Comparison of ENCODE assay signal across 8 cellular contexts in genomic region chr11:45371251-45371749, GRCh38.
A peak's percentile ranks its signal among the peaks of the same experiment; 100 is the strongest.
DNase-seq lines count a peak whose midpoint lies in the region; ATAC-seq, FAIRE-seq and TF ChIP-seq lines count a peak whose summit lies in the region.

No MANE protein-coding gene starts in this region.

- TF ChIP-seq CTCF in DND-41 (IDR thresholded peaks at IDR 0.05; ENCODE audit: borderline replicate concordance, extremely low read depth, low read length, poor library complexity, severe bottlenecking): peak; percentile 94
- TF ChIP-seq CTCF in endothelial cell of umbilical vein (IDR thresholded peaks at IDR 0.05; ENCODE audit: extremely low read depth in 1 of 2, insufficient read depth in 1 of 2, low read depth in 1 of 2, low read length in 2 of 2): peak; percentile 94 to 96

- peak; percentile 76 for ATAC-seq in DND-41 (ENCODE audit: insufficient read depth, low read depth)
- ATAC-seq in activated CD8-positive, alpha-beta memory T cell treated with anti-CD3 and anti-CD28 coated beads, Interleukin-2, amount 10 ng/mL, durations not matched to agents 7 days and 5 days: peak; percentile 59
- ATAC-seq in GM21423 (IDR thresholded peaks at IDR 0.05; ENCODE audit: unreplicated experiment): no peak

- no peak overlapping the region for H3K9ac ChIP-seq in DND-41 (ENCODE audit: low read depth, low read length)
- H3K9ac ChIP-seq in endothelial cell of umbilical vein (replicated peaks; ENCODE audit: extremely low read depth, insufficient read depth, low read length): no peak overlapping the region

- H3K4me1 ChIP-seq in DND-41 (ENCODE audit: insufficient read depth, low read length) (no peaks in the 10 kb centered on the region; the same call in 1 of the 2 replicates), endothelial cell of umbilical vein (ENCODE audit: control insufficient read depth, extremely low read depth, insufficient read depth, low read length) (no peaks in the 10 kb centered on the region)

- H3K79me2 ChIP-seq in DND-41 (ENCODE audit: insufficient read depth, low read length) (no peaks in the 10 kb centered on the region), endothelial cell of umbilical vein (ENCODE audit: control insufficient read depth, insufficient read depth, low read length) (no peaks in the 10 kb centered on the region)

- no peak overlapping the region for H3K4me3 Mint-ChIP-seq in activated CD8-positive, alpha-beta memory T cell treated with anti-CD3 and anti-CD28 coated beads, Interleukin-2, amount 10 ng/mL, durations not matched to agents 7 days and 5 days

- peak; percentile 85 for FAIRE-seq in endothelial cell of umbilical vein (lab: Jason Lieb, UNC)

- no peak overlapping the region for H3K27ac Mint-ChIP-seq in activated CD8-positive, alpha-beta memory T cell treated with anti-CD3 and anti-CD28 coated beads, Interleukin-2, amount 10 ng/mL, durations not matched to agents 7 days and 5 days

- POLR2A ChIA-PET in endothelial cell of umbilical vein (lab: Charles Lee): no interaction called here

- dilution Hi-C loops in endothelial cell of umbilical vein (cut with MboI; ENCODE audit: extremely low pct_ligation_motif_present, low sequenced_read_pairs): no loop called here

- H3K36me3 ChIP-seq in DND-41 (ENCODE audit: insufficient read depth, low read length) (no peaks in the 10 kb centered on the region), endothelial cell of umbilical vein (ENCODE audit: control insufficient read depth in 2 of 2, extremely low read depth in 1 of 2, insufficient read depth in 2 of 2, low read length in 2 of 2) (no peaks in the 10 kb centered on the region)

- H3K9me3 ChIP-seq in DND-41 (ENCODE audit: insufficient read depth, low read length, severe bottlenecking): no peaks in the 10 kb centered on the region
- no peaks in the 10 kb centered on the region for H3K9me3 ChIP-seq in endothelial cell of umbilical vein (replicated peaks; ENCODE audit: control insufficient read depth, insufficient read depth, low read length)

- no peaks in the 10 kb centered on the region for H3K9me1 ChIP-seq in endothelial cell of umbilical vein (replicated peaks; ENCODE audit: control insufficient read depth, extremely low read depth, insufficient read depth, low read length)

- H3K4me2 ChIP-seq in DND-41 (ENCODE audit: insufficient read depth, low read length) (no peak overlapping the region), endothelial cell of umbilical vein (ENCODE audit: insufficient read depth, low read length) (no peak overlapping the region)

- H3K27ac ChIP-seq in DND-41 (ENCODE audit: low read length): no peak overlapping the region
- no peak overlapping the region for H3K27ac ChIP-seq in endothelial cell of umbilical vein (ENCODE audit: insufficient read depth, low read depth, low read length)

- H4K20me1 ChIP-seq in DND-41 (ENCODE audit: insufficient read depth, low read length) (peaks cover 14% of the 10 kb centered on the region), endothelial cell of umbilical vein (replicated peaks; ENCODE audit: control insufficient read depth, extremely low read depth, insufficient read depth, low read length) (no peaks in the 10 kb centered on the region)

- no peaks in the 10 kb centered on the region for H3K9me3 Mint-ChIP-seq in activated CD8-positive, alpha-beta memory T cell treated with anti-CD3 and anti-CD28 coated beads, Interleukin-2, amount 10 ng/mL, durations not matched to agents 7 days and 5 days (ENCODE audit: low read depth)

- H2AFZ ChIP-seq in DND-41 (ENCODE audit: low read depth, low read length): no peak overlapping the region
- H2AFZ ChIP-seq in endothelial cell of umbilical vein (ENCODE audit: low read depth, low read length): no peak overlapping the region

- H3K27me3 ChIP-seq in DND-41 (ENCODE audit: insufficient read depth, low read length, poor library complexity) (peaks cover 52% of the 10 kb centered on the region), endothelial cell of umbilical vein (ENCODE audit: control insufficient read depth in 2 of 2, insufficient read depth in 2 of 2, low read length in 2 of 2) (peaks cover 6 to 7% of the 10 kb centered on the region in 2 experiments)

- intact Hi-C loops in endothelial cell of umbilical vein (cut with micrococcal nuclease): loop anchor here (1.0 kb wide), 2 partner anchors 284 to 400 kb away; no protein-coding TSS in a partner anchor

- no TSS peak for BruUV-seq in endothelial cell of umbilical vein (replicated peaks; lab: Mats Ljungman, UMichigan)

- H3K4me3 ChIP-seq in DND-41 (ENCODE audit: low read depth in 1 of 2, low read length in 2 of 2): no peak overlapping the region
- no peak overlapping the region for H3K4me3 ChIP-seq in endothelial cell of umbilical vein (replicated peaks in 1 of 3; ENCODE audit: insufficient read depth in 1 of 3, low read depth in 1 of 3, low read length in 3 of 3)

- H3K36me3 Mint-ChIP-seq in activated CD8-positive, alpha-beta memory T cell treated with anti-CD3 and anti-CD28 coated beads, Interleukin-2, amount 10 ng/mL, durations not matched to agents 7 days and 5 days: no peaks in the 10 kb centered on the region

- CTCF ChIA-PET in activated CD8-positive, alpha-beta memory T cell treated with anti-CD3 and anti-CD28 coated beads, Interleukin-2, amount 10 ng/mL, durations not matched to agents 7 days and 5 days (lab: Charles Lee): interaction anchor here (0.7 to 3.1 kb wide), 28 partner anchors 9 to 402 kb away, joined by 3 to 35 read pairs (median 4); no protein-coding TSS in a partner anchor
- CTCF ChIA-PET in endothelial cell of umbilical vein (lab: Charles Lee): interaction anchor here (0.6 to 9.2 kb wide), 42 partner anchors 10 to 432 kb away, joined by 3 to 349 read pairs (median 4); partner anchors contain the start of gene CHST1

- H3K4me1 Mint-ChIP-seq in activated CD8-positive, alpha-beta memory T cell treated with anti-CD3 and anti-CD28 coated beads, Interleukin-2, amount 10 ng/mL, durations not matched to agents 7 days and 5 days: peaks cover 8% of the 10 kb centered on the region

- DNase-seq in DND-41 (peak; percentile 62), HT-29 (ENCODE audit: low spot score) (peak; percentile 84), NCI-H82 (lab: John Stamatoyannopoulos, UW) (peak; percentile 85), endothelial cell of umbilical vein (ENCODE audit: low read depth, low spot score) (peak; percentile 63), mucosa of gallbladder (ENCODE audit: low spot score) (peak; percentile 67)
- DNase-seq in activated CD8-positive, alpha-beta memory T cell treated with anti-CD3 and anti-CD28 coated beads, Interleukin-2, amount 10 ng/mL, durations not matched to agents 7 days and 5 days: peak; percentile 68
- DNase-seq in stimulated activated CD8-positive, alpha-beta memory T cell treated with anti-CD3 and anti-CD28 coated beads, Interleukin-7, amount 100 ng/mL, for 1 hour (ENCODE audit: low read depth in 2 of 2): peak; percentile 10 to 46

- H3K27me3 Mint-ChIP-seq in activated CD8-positive, alpha-beta memory T cell treated with anti-CD3 and anti-CD28 coated beads, Interleukin-2, amount 10 ng/mL, durations not matched to agents 7 days and 5 days: peaks cover 18% of the 10 kb centered on the region

- TF ChIP-seq POLR2A in endothelial cell of umbilical vein (IDR thresholded peaks at IDR 0.05; ENCODE audit: low read depth, low read length): no peak

TF ChIP-seq in endothelial cell of umbilical vein, 7 proteins besides CTCF, POLR2A, EP300 and RAD21:
- TF ChIP-seq POLR2AphosphoS5 (IDR thresholded peaks at IDR 0.05; ENCODE audit: insufficient read depth, low read depth, low read length) (no peak), JUN (IDR thresholded peaks at IDR 0.05; ENCODE audit: borderline replicate concordance, insufficient read depth, insufficient read length, low read depth) (no peak), EZH2 (IDR thresholded peaks at IDR 0.05; ENCODE audit: borderline replicate concordance, low read depth, low read length, severe bottlenecking) (no peak), MYC (IDR thresholded peaks at IDR 0.05; ENCODE audit: low read depth, low read length) (no peak), FOS (IDR thresholded peaks at IDR 0.05; ENCODE audit: borderline replicate concordance, insufficient read depth, low read length) (no peak), MAX (IDR thresholded peaks at IDR 0.05; ENCODE audit: insufficient read depth, insufficient read length) (no peak), GATA2 (IDR thresholded peaks at IDR 0.05; ENCODE audit: insufficient read depth, insufficient read length, low read depth, low read length) (no peak)

Comparison
In these comparisons a context has a peak if more than half of its experiments do, and no peak if none do; other contexts are left out.
1. DNase-seq: peak in every context shown above with its lines; median percentile 85 in NCI-H82; 84 in HT-29; 68 in activated CD8-positive, alpha-beta memory T cell treated with anti-CD3 and anti-CD28 coated beads, Interleukin-2, amount 10 ng/mL, durations not matched to agents 7 days and 5 days; 67 in mucosa of gallbladder; 63 in endothelial cell of umbilical vein; 62 in DND-41; 28 in stimulated activated CD8-positive, alpha-beta memory T cell treated with anti-CD3 and anti-CD28 coated beads, Interleukin-7, amount 100 ng/mL, for 1 hour.